18 cellular contexts compared by ENCODE assay signal in the genomic region with DNA sequence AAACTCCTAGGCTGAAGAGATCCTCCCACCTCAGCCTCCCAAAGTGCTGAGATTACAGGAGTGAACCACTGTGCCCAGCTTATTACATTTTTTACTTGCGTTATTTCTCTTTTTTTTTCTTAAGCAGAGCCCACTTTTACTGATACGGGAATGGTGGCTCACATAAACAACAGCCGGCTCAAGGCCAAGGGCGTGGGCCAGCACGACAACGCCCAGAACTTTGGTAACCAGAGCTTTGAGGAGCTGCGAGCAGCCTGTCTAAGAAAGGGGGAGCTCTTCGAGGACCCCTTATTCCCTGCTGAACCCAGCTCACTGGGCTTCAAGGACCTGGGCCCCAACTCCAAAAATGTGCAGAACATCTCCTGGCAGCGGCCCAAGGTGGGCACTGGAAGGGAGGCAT. TPM values are rescaled to one million over a fixed set of nuclear protein-coding genes. Genes with fewer than 3 reads are reported as not detected.
"Had no signal": no experiment of that assay in that cellular context is flagged by ENCODE, and none has a peak within 500 bp of the region (broad histone marks: within the 10 kb centered on the region; RNA-seq: fewer than 3 reads in every experiment).

No MANE protein-coding gene starts in this region.

- H3K36me3 Mint-ChIP-seq: immature natural killer cell; naive thymus-derived CD4-positive, alpha-beta T cell; stimulated activated memory B cell treated with anti-CD40 and anti-IgM and Interleukin-4, amounts not matched to agents 10 μg/mL and 1 μg/mL and 100 μg/mL, for 72 hours had no signal

- H3K9me3 Mint-ChIP-seq: activated T-helper 2 cell treated with anti-CD3 and anti-CD28 coated beads, Interferon-gamma antibody, Interleukin-2, Interleukin-4, amounts not matched to agents 10 μg/mL and 5 μg/mL and 100 μg/mL, durations not matched to agents 14 hours and 24 hours and 36 hours; immature natural killer cell; naive thymus-derived CD4-positive, alpha-beta T cell; stimulated activated memory B cell treated with anti-CD40 and anti-IgM and Interleukin-4, amounts not matched to agents 10 μg/mL and 1 μg/mL and 100 μg/mL, for 72 hours had no signal

- H3K4me3 Mint-ChIP-seq: immature natural killer cell; naive thymus-derived CD4-positive, alpha-beta T cell; stimulated activated memory B cell treated with anti-CD40 and anti-IgM and Interleukin-4, amounts not matched to agents 10 μg/mL and 1 μg/mL and 100 μg/mL, for 72 hours had no signal

- H3K9me3 ChIP-seq: adrenal gland, pancreas, tibial nerve had no signal

- H3K4me3 ChIP-seq: adrenal gland, cardiac muscle cell, pancreas, SJSA1, tibial nerve had no signal

- H3K36me3 ChIP-seq: adrenal gland, cardiac muscle cell, pancreas, SJSA1, tibial nerve had no signal

- H3K27ac ChIP-seq: adrenal gland, cardiac muscle cell, pancreas, SJSA1 had no signal

- DNase-seq: activated CD4-positive, alpha-beta T cell treated with anti-CD3 and anti-CD28 coated beads for 1 hour; activated CD4-positive, alpha-beta T cell treated with anti-CD3 and anti-CD28 coated beads, Interleukin-2, amount 50 U/mL, for 48 hours; activated naive CD4-positive, alpha-beta T cell treated with anti-CD3 and anti-CD28 coated beads, Interleukin-2, amount 50 U/mL, for 16 hours; erythroblast; foreskin fibroblast; glutamatergic neuron; immature natural killer cell; naive thymus-derived CD4-positive, alpha-beta T cell; pancreas; stimulated activated CD4-positive, alpha-beta T cell treated with anti-CD3 and anti-CD28 coated beads, Interleukin-2, amount 100 ng/mL, for 48 hours had no signal

- H3K27ac Mint-ChIP-seq: activated T-helper 2 cell treated with anti-CD3 and anti-CD28 coated beads, Interferon-gamma antibody, Interleukin-2, Interleukin-4, amounts not matched to agents 10 μg/mL and 5 μg/mL and 100 μg/mL, durations not matched to agents 14 hours and 24 hours and 36 hours; immature natural killer cell; naive thymus-derived CD4-positive, alpha-beta T cell; stimulated activated memory B cell treated with anti-CD40 and anti-IgM and Interleukin-4, amounts not matched to agents 10 μg/mL and 1 μg/mL and 100 μg/mL, for 72 hours had no signal

- H3K27me3 ChIP-seq: adrenal gland, cardiac muscle cell, pancreas, SJSA1, tibial nerve had no signal

- H3K4me1 ChIP-seq: pancreas had no signal

RNA-seq across cellular contexts. Expression of gene CAPN11, which starts 10.5 kb away (rescaled TPM):
- total RNA-seq: cardiac muscle cell; SJSA1; T-helper 2 cell treated with Interferon-gamma antibody and Interleukin-4, amounts not matched to agents 100 ng/mL and 5 ng/mL, for 36 hours had no signal

RNA-seq across cellular contexts. Expression of gene MYMX, which starts 47.6 kb away (rescaled TPM):
- total RNA-seq: activated T-helper 2 cell treated with anti-CD3 and anti-CD28 coated beads, Interferon-gamma antibody, Interleukin-2, Interleukin-4, amounts not matched to agents 10 μg/mL and 5 μg/mL and 100 μg/mL, durations not matched to agents 14 hours and 24 hours and 36 hours; cardiac muscle cell; lung microvascular endothelial cell; naive thymus-derived CD4-positive, alpha-beta T cell; T-helper 2 cell treated with Interferon-gamma antibody and Interleukin-4, amounts not matched to agents 100 ng/mL and 5 ng/mL, for 36 hours; tibial nerve had no signal
